18 cellular contexts compared by ENCODE assay signal in genomic region chr16:10989494-10989893, GRCh38. TPM values are rescaled to one million over a fixed set of nuclear protein-coding genes. Genes with fewer than 3 reads are reported as not detected.
A peak's percentile ranks its signal among the peaks of the same experiment; 100 is the strongest.
DNase-seq lines count a peak whose midpoint lies in the region; ATAC-seq and TF ChIP-seq lines count a peak whose summit lies in the region.
"Had no signal": no experiment of that assay in that cellular context is flagged by ENCODE, and none has a peak within 500 bp of the region (broad histone marks: within the 10 kb centered on the region; RNA-seq: fewer than 3 reads in every experiment).

No MANE protein-coding gene starts in this region.

- peaks cover 81% of the 10 kb centered on the region for H3K4me1 Mint-ChIP-seq in activated CD4-positive, alpha-beta T cell treated with anti-CD3 and anti-CD28 coated beads for 36 hours
- peaks cover 87% of the 10 kb centered on the region for H3K4me1 Mint-ChIP-seq in activated CD4-positive, alpha-beta memory T cell treated with anti-CD3 and anti-CD28 coated beads for 36 hours (ENCODE audit: low read depth)

- POLR2A ChIA-PET in activated CD4-positive, alpha-beta T cell treated with anti-CD3 and anti-CD28 coated beads for 36 hours (lab: Charles Lee) = interaction anchor here (0.6 kb wide), 2 partner anchors 63 to 1917 kb away, joined by 3 read pairs; no protein-coding TSS in a partner anchor
- POLR2A ChIA-PET in activated CD4-positive, alpha-beta memory T cell treated with anti-CD3 and anti-CD28 coated beads for 36 hours (lab: Charles Lee) = interaction anchor here (0.6 to 1.5 kb wide), 4 partner anchors 24 to 876 kb away, joined by 3 to 4 read pairs (median 4); no protein-coding TSS in a partner anchor

- no peaks in the 10 kb centered on the region for H3K27me3 Mint-ChIP-seq in activated CD4-positive, alpha-beta T cell treated with anti-CD3 and anti-CD28 coated beads for 36 hours
- no peaks in the 10 kb centered on the region for H3K27me3 Mint-ChIP-seq in activated CD4-positive, alpha-beta memory T cell treated with anti-CD3 and anti-CD28 coated beads for 36 hours

- H3K9me3 Mint-ChIP-seq in activated CD4-positive, alpha-beta T cell treated with anti-CD3 and anti-CD28 coated beads for 36 hours (ENCODE audit: low read depth) = no peaks in the 10 kb centered on the region
- H3K9me3 Mint-ChIP-seq in activated CD4-positive, alpha-beta memory T cell treated with anti-CD3 and anti-CD28 coated beads for 36 hours = no peaks in the 10 kb centered on the region
- H3K9me3 Mint-ChIP-seq: GM23338, HFFc6 had no signal

- no peak overlapping the region for H3K4me3 Mint-ChIP-seq in activated CD4-positive, alpha-beta T cell treated with anti-CD3 and anti-CD28 coated beads for 36 hours
- no peak overlapping the region for H3K4me3 Mint-ChIP-seq in activated CD4-positive, alpha-beta memory T cell treated with anti-CD3 and anti-CD28 coated beads for 36 hours
- H3K4me3 Mint-ChIP-seq: GM23338, HFFc6 had no signal

- peak overlapping the region; percentile 92 for H3K27ac Mint-ChIP-seq in activated CD4-positive, alpha-beta T cell treated with anti-CD3 and anti-CD28 coated beads for 36 hours
- H3K27ac Mint-ChIP-seq in activated CD4-positive, alpha-beta memory T cell treated with anti-CD3 and anti-CD28 coated beads for 36 hours = peak overlapping the region; percentile 98
- H3K27ac Mint-ChIP-seq: GM23338, HFFc6 had no signal

- H3K36me3 ChIP-seq in BE2C = peaks cover 7% of the 10 kb centered on the region; the same call in 1 of the 2 replicates
- H3K36me3 ChIP-seq: prostate gland had no signal

- TF ChIP-seq CTCF in BE2C (IDR thresholded peaks at IDR 0.05; ENCODE audit: low read depth, low read length) = no peak

- ATAC-seq in activated CD4-positive, alpha-beta T cell treated with anti-CD3 and anti-CD28 coated beads for 36 hours = no peak
- ATAC-seq in HG02884 (IDR thresholded peaks at IDR 0.05; ENCODE audit: unreplicated experiment) = no peak
- no peak for ATAC-seq in GM21367 (IDR thresholded peaks at IDR 0.05; ENCODE audit: unreplicated experiment)
- ATAC-seq: GM23338 had no signal

- no peak overlapping the region for H3K4me3 ChIP-seq in BE2C (ENCODE audit: low read depth, low read length)
- H3K4me3 ChIP-seq: GM23338, prostate gland had no signal

- DNase-seq in activated CD4-positive, alpha-beta T cell treated with anti-CD3 and anti-CD28 coated beads for 36 hours = no peak
- DNase-seq in activated CD4-positive, alpha-beta T cell treated with anti-CD3 and anti-CD28 coated beads, Interleukin-2, amount 50 U/mL, for 4 hours = no peak
- DNase-seq in BE2C = peak; percentile 53
- no peak for DNase-seq in activated CD4-positive, alpha-beta memory T cell treated with anti-CD3 and anti-CD28 coated beads for 36 hours
- DNase-seq in kidney tubule cell (ENCODE audit: low spot score) = peak; percentile 23
- DNase-seq in AG08396 (ENCODE audit: low spot score) = no peak
- DNase-seq: activated gamma-delta T cell treated with Interleukin-2 at 50 U/mL for 16 hours, cerebellar nuclear complex, DMS53, head of caudate nucleus, HFFc6, kidney glomerular epithelial cell, NCI-H1105 treated with DMSO at 0.1 percent for 48 hours, NCI-H446 had no signal

- intact Hi-C loops in activated CD4-positive, alpha-beta T cell treated with anti-CD3 and anti-CD28 coated beads for 36 hours (cut with DNase I, micrococcal nuclease) = loop anchor here (2.0 kb wide), 3 partner anchors 35 to 243 kb away; no protein-coding TSS in a partner anchor
- intact Hi-C loops in activated CD4-positive, alpha-beta memory T cell treated with anti-CD3 and anti-CD28 coated beads for 36 hours (cut with micrococcal nuclease) = loop anchor here (2.0 to 5.0 kb wide), 3 partner anchors 37 to 193 kb away; no protein-coding TSS in a partner anchor

- H3K36me3 Mint-ChIP-seq in activated CD4-positive, alpha-beta T cell treated with anti-CD3 and anti-CD28 coated beads for 36 hours (ENCODE audit: low read depth) = peaks cover 42% of the 10 kb centered on the region
- H3K36me3 Mint-ChIP-seq in activated CD4-positive, alpha-beta memory T cell treated with anti-CD3 and anti-CD28 coated beads for 36 hours = peaks cover 49% of the 10 kb centered on the region

- peaks cover 8% of the 10 kb centered on the region for H3K4me1 ChIP-seq in BE2C
- H3K4me1 ChIP-seq: prostate gland had no signal

- CTCF ChIA-PET in activated CD4-positive, alpha-beta T cell treated with anti-CD3 and anti-CD28 coated beads for 36 hours (lab: Charles Lee) = interaction anchor here (0.6 to 1.4 kb wide), 7 partner anchors 16 to 640 kb away, joined by 3 to 7 read pairs (median 3); no protein-coding TSS in a partner anchor
- CTCF ChIA-PET in activated CD4-positive, alpha-beta memory T cell treated with anti-CD3 and anti-CD28 coated beads for 36 hours (lab: Charles Lee) = interaction anchor here (0.7 to 1.7 kb wide), 6 partner anchors 18 to 367 kb away, joined by 3 to 10 read pairs (median 3); no protein-coding TSS in a partner anchor

- H3K27me3 ChIP-seq in BE2C = no peaks in the 10 kb centered on the region

- H3K9me3 ChIP-seq in BE2C = no peaks in the 10 kb centered on the region
- H3K9me3 ChIP-seq: prostate gland had no signal

RNA-seq across cellular contexts. Expression of gene CLEC16A, which starts 45.1 kb away (rescaled TPM):
- 10 to 100 TPM; 23.5 to 25.4 TPM for total RNA-seq in activated CD4-positive, alpha-beta T cell treated with anti-CD3 and anti-CD28 coated beads for 36 hours
- 33.3 TPM for polyA plus RNA-seq in BE2C (2012; ENCODE audit: insufficient read depth, insufficient read length, low read depth)
- total RNA-seq in activated CD4-positive, alpha-beta memory T cell treated with anti-CD3 and anti-CD28 coated beads for 36 hours = 10 to 100 TPM; 25.5 to 26.7 TPM

RNA-seq across cellular contexts. Expression of gene DEXI, which starts 47.2 kb away (rescaled TPM):
- total RNA-seq in activated CD4-positive, alpha-beta T cell treated with anti-CD3 and anti-CD28 coated beads for 36 hours = 10 to 100 TPM; 33.8 to 34.9 TPM
- polyA plus RNA-seq in BE2C (2012; ENCODE audit: insufficient read depth, insufficient read length, low read depth) = 68.8 TPM
- 10 to 100 TPM; 35.1 to 38.2 TPM for total RNA-seq in activated CD4-positive, alpha-beta memory T cell treated with anti-CD3 and anti-CD28 coated beads for 36 hours

Comparison
In these comparisons a context has a peak if more than half of its experiments do, and no peak if none do; other contexts are left out.
1. DNase-seq: peak in BE2C (single experiment) and kidney tubule cell (single experiment); none in activated CD4-positive, alpha-beta T cell treated with anti-CD3 and anti-CD28 coated beads for 36 hours (single experiment), activated CD4-positive, alpha-beta T cell treated with anti-CD3 and anti-CD28 coated beads, Interleukin-2, amount 50 U/mL, for 4 hours (0 of 2), activated CD4-positive, alpha-beta memory T cell treated with anti-CD3 and anti-CD28 coated beads for 36 hours (single experiment) and AG08396 (single experiment).